ENCODE assay signal across 8 cellular contexts in genomic region chr10:109978481-109978880, GRCh38. TPM values are rescaled to one million over a fixed set of nuclear protein-coding genes. Genes with fewer than 3 reads are reported as not detected.
DNase-seq lines count a peak whose midpoint lies in the region; ATAC-seq and TF ChIP-seq lines count a peak whose summit lies in the region.

No MANE protein-coding gene starts in this region.

- peak overlapping the region in 1 of 2 donors; percentile 30 for H3K9ac ChIP-seq in colonic mucosa (ENCODE audit: low read depth in 2 of 2, low read length in 2 of 2)

- H3K4me1 ChIP-seq in colonic mucosa: no peaks in the 10 kb centered on the region

- no peaks in the 10 kb centered on the region for H3K9me3 ChIP-seq in colonic mucosa

- peak overlapping the region; percentile 83 for H3K27ac ChIP-seq in colonic mucosa

- DNase-seq in CMK (ENCODE audit: low read depth) (peak; percentile 14), colonic mucosa (peak; percentile 79), medulla oblongata (ENCODE audit: extremely low spot score) (peak; percentile 77), NCI-H1417 treated with DMSO at 0.1 percent for 48 hours (lab: John Stamatoyannopoulos, UW) (no peak), cortex of kidney (lab: John Stamatoyannopoulos, UW) (no peak)
- peak; percentile 66 for DNase-seq in activated CD4-positive, CD25-positive, alpha-beta regulatory T cell treated with anti-CD3 and anti-CD28 coated beads, Interleukin-2, amount 50 U/mL, for 72 hours
- DNase-seq in stimulated activated CD8-positive, alpha-beta memory T cell treated with anti-CD3 and anti-CD28 coated beads, Interleukin-7, amount 100 ng/mL, for 1 hour (ENCODE audit: low read depth in 2 of 2): peak; percentile 17 to 41

- peak; percentile 67 for TF ChIP-seq CTCF in colonic mucosa (IDR thresholded peaks at IDR 0.05)

- peak; percentile 48 for ATAC-seq in HG03565 (IDR thresholded peaks at IDR 0.05; ENCODE audit: unreplicated experiment)

- intact Hi-C loops in colonic mucosa (cut with DNase I): no loop called here

- no peak overlapping the region for H3K4me3 ChIP-seq in colonic mucosa

- H3K27me3 ChIP-seq in colonic mucosa: no peaks in the 10 kb centered on the region

- no peaks in the 10 kb centered on the region for H3K36me3 ChIP-seq in colonic mucosa

RNA-seq across cellular contexts. Expression of gene ADD3, which starts 29.3 kb away (rescaled TPM):
- total RNA-seq in colonic mucosa: 100 to 1,000 TPM; 127 to 131 TPM

RNA-seq across cellular contexts. Expression of gene XPNPEP1, which starts 55.2 kb away (rescaled TPM):
- 100 to 1,000 TPM; 122 to 127 TPM for total RNA-seq in colonic mucosa

Comparison
In these comparisons a context has a peak if more than half of its experiments do, and no peak if none do; other contexts are left out.
1. DNase-seq: peak in CMK (single experiment), activated CD4-positive, CD25-positive, alpha-beta regulatory T cell treated with anti-CD3 and anti-CD28 coated beads, Interleukin-2, amount 50 U/mL, for 72 hours (single experiment), colonic mucosa (single experiment), medulla oblongata (single experiment) and stimulated activated CD8-positive, alpha-beta memory T cell treated with anti-CD3 and anti-CD28 coated beads, Interleukin-7, amount 100 ng/mL, for 1 hour (2 of 2); none in NCI-H1417 treated with DMSO at 0.1 percent for 48 hours (single experiment) and cortex of kidney (single experiment).